ENCODE assay signal across 14 cellular contexts in genomic region chr4:165198329-165198728, GRCh38.
"Had no signal": no experiment of that assay in that cellular context is flagged by ENCODE, and none has a peak within 500 bp of the region (broad histone marks: within the 10 kb centered on the region; RNA-seq: fewer than 3 reads in every experiment).

No MANE protein-coding gene starts in this region.

- H3K27ac ChIP-seq: dorsolateral prefrontal cortex, thyroid gland had no signal

- H3K27me3 Mint-ChIP-seq: activated naive CD4-positive, alpha-beta T cell treated with anti-CD3 and anti-CD28 coated beads, Interleukin-2, amount 50 U/mL, for 24 hours had no signal

- H3K4me3 Mint-ChIP-seq: activated naive CD4-positive, alpha-beta T cell treated with anti-CD3 and anti-CD28 coated beads, Interleukin-2, amount 50 U/mL, for 24 hours; naive B cell had no signal

- H3K4me3 ChIP-seq: breast epithelium, dorsolateral prefrontal cortex, thyroid gland had no signal

- H3K9me3 Mint-ChIP-seq: activated naive CD4-positive, alpha-beta T cell treated with anti-CD3 and anti-CD28 coated beads, Interleukin-2, amount 50 U/mL, for 24 hours; naive B cell had no signal

- H3K36me3 ChIP-seq: breast epithelium, thyroid gland had no signal

- H3K9me3 ChIP-seq: breast epithelium, thyroid gland had no signal

- H3K27me3 ChIP-seq: breast epithelium, dorsolateral prefrontal cortex, thyroid gland had no signal

- H3K27ac Mint-ChIP-seq: activated naive CD4-positive, alpha-beta T cell treated with anti-CD3 and anti-CD28 coated beads, Interleukin-2, amount 50 U/mL, for 24 hours; naive B cell had no signal

- H3K4me1 Mint-ChIP-seq: naive B cell had no signal

- FAIRE-seq: endometrium, frontal cortex, urothelium cell line had no signal

- H3K36me3 Mint-ChIP-seq: activated naive CD4-positive, alpha-beta T cell treated with anti-CD3 and anti-CD28 coated beads, Interleukin-2, amount 50 U/mL, for 24 hours; naive B cell had no signal

- DNase-seq: activated CD4-positive, alpha-beta T cell treated with anti-CD3 and anti-CD28 coated beads for 4 hours; activated CD8-positive, alpha-beta memory T cell treated with anti-CD3 and anti-CD28 coated beads for 24 hours; dorsolateral prefrontal cortex; naive B cell; retina; stimulated activated CD4-positive, alpha-beta T cell treated with anti-CD3 and anti-CD28 coated beads, Interleukin-15, amount 100 ng/mL, for 24 hours; stimulated activated CD4-positive, alpha-beta T cell treated with anti-CD3 and anti-CD28 coated beads, Interleukin-4, amount 100 ng/mL, for 24 hours; T1000; thyroid gland had no signal
